ENCODE assay signal across 8 cellular contexts in the genomic region with DNA sequence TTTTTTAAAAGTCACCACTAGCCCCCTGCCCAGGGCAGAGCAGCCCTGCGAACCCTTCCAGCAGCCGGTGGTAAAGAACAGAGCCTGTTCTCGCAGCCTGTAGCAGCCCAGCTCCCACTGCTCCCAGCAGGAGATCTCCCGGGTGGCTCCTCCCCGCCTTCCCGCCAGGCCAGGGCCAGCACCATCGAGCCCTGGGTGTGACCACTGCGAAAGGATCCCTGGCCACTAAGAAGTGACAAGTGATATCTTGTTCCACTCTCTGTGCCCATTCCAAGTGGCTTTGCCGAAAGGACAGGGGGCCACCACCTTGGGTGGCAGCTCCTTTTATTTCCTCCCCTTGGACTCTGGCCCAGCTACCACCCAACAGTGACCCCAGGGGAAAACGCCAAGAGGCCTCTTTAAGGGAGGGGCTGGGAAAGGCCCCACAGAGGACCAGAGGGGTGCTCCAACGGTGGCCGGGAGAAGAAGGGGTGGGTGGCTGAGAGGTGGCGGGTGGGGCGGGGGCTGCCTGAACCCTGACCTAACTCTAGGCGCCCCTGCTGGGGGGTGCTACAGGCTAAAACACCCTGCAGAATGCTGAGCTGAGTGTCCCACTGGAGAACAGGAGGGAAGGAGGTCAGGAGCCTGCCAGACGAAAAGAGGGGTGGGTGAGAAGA. TPM values are rescaled to one million over a fixed set of nuclear protein-coding genes. Genes with fewer than 3 reads are reported as not detected.
A peak's percentile ranks its signal among the peaks of the same experiment; 100 is the strongest.
DNase-seq lines count a peak whose midpoint lies in the region; ATAC-seq, FAIRE-seq and TF ChIP-seq lines count a peak whose summit lies in the region.

No MANE protein-coding gene starts in this region.

- intact Hi-C loops in HepG2 (cut with micrococcal nuclease; ENCODE audit: unreplicated experiment): loop anchor here (5.0 kb wide), 1 partner anchor 41 kb away; no protein-coding TSS in a partner anchor

- CTCF ChIA-PET in HepG2 (lab: Yijun Ruan, JAX; ENCODE audit: low intra/inter-chr PET ratio, low total read pairs): no interaction called here

- WGBS in HepG2 (ENCODE audit: low lambda C conversion rate): 6% methylated on average over 8 of the region's 16 CpGs
- 31 to 36% methylated on average over 14 to 16 of the region's 16 CpGs for WGBS in tibial nerve, 2 donors

- ATAC-seq in HepG2 (peak; percentile 55), HG02678 (IDR thresholded peaks at IDR 0.05; ENCODE audit: unreplicated experiment) (no peak), HG02763 (IDR thresholded peaks at IDR 0.05; ENCODE audit: unreplicated experiment) (no peak)

- H3K4me3 Mint-ChIP-seq in activated T-cell treated with anti-CD3 and anti-CD28 coated beads, Interleukin-2, amount 50 U/mL, for 24 hours: peak overlapping the region; percentile 78
- peak overlapping the region; percentile 65 to 84 (median 72) for H3K4me3 Mint-ChIP-seq in brain

- H3K9me3 ChIP-seq in HepG2 (ENCODE audit: low read length) (no peaks in the 10 kb centered on the region), tibial nerve (no peaks in the 10 kb centered on the region)

- peaks cover 19% of the 10 kb centered on the region for H3K4me1 Mint-ChIP-seq in activated T-cell treated with anti-CD3 and anti-CD28 coated beads, Interleukin-2, amount 50 U/mL, for 24 hours (ENCODE audit: low read depth)
- H3K4me1 Mint-ChIP-seq in brain: peaks cover 46% of the 10 kb centered on the region

- H3K4me3 ChIP-seq in HepG2 (replicated peaks in 1 of 3; ENCODE audit: insufficient read depth in 1 of 3, low read depth in 2 of 3, low read length in 3 of 3) (peak overlapping the region; percentile 74 to 81 (median 81)), tibial nerve (peak overlapping the region; percentile 54 to 95 (median 83))

- H3K27me3 Mint-ChIP-seq in activated T-cell treated with anti-CD3 and anti-CD28 coated beads, Interleukin-2, amount 50 U/mL, for 24 hours: no peaks in the 10 kb centered on the region
- no peaks in the 10 kb centered on the region for H3K27me3 Mint-ChIP-seq in brain

- H3K27ac ChIP-seq in HepG2 (ENCODE audit: extremely low read length, insufficient read depth, low read length): peak overlapping the region; percentile 82
- H3K27ac ChIP-seq in tibial nerve: peak overlapping the region; percentile 84 to 98 (median 92)

- no peak for TF ChIP-seq RAD21 in HepG2 (CRISPR knock-in tag; IDR thresholded peaks at IDR 0.05)

- H3K4me1 ChIP-seq in HepG2 (ENCODE audit: insufficient read depth, low read length) (peaks cover 48% of the 10 kb centered on the region), tibial nerve (peaks cover 0 to 69% (median 45%) of the 10 kb centered on the region in 4 donors)

- peaks cover 2 to 12% of the 10 kb centered on the region in 2 experiments; a peak in 3 of 5 replicates for H3K27me3 ChIP-seq in HepG2 (ENCODE audit: control insufficient read depth in 1 of 2, insufficient read depth in 2 of 2, low read length in 2 of 2)
- H3K27me3 ChIP-seq in tibial nerve: no peaks in the 10 kb centered on the region

- peak overlapping the region; percentile 86 for H3K9ac ChIP-seq in HepG2 (ENCODE audit: insufficient read depth, low read depth, low read length)

- peak overlapping the region; percentile 91 for H3K4me2 ChIP-seq in HepG2 (ENCODE audit: low read depth, low read length)

- no peak for TF ChIP-seq EP300 in HepG2 (IDR thresholded peaks at IDR 0.05; ENCODE audit: low read depth in 2 of 2, low read length in 2 of 2)
- no peak for TF ChIP-seq EP300 in HepG2 (CRISPR knock-in tag; IDR thresholded peaks at IDR 0.05; ENCODE audit: borderline replicate concordance)
- no peak for TF ChIP-seq EP300 in tibial nerve (IDR thresholded peaks at IDR 0.05)

- POLR2A ChIA-PET in HepG2 (lab: Yijun Ruan, JAX): interaction anchor here (0.7 to 3.5 kb wide), 9 partner anchors 10 to 100 kb away, joined by 3 to 35 read pairs (median 7); a partner anchor contains a TSS

- TF ChIP-seq CTCF in brain (conservative IDR thresholded peaks at IDR 0.05) (no peak), HepG2 (CRISPR knock-in tag; IDR thresholded peaks at IDR 0.05) (no peak), tibial nerve (IDR thresholded peaks at IDR 0.05) (no peak)

- H3K9me3 Mint-ChIP-seq in activated T-cell treated with anti-CD3 and anti-CD28 coated beads, Interleukin-2, amount 50 U/mL, for 24 hours: no peaks in the 10 kb centered on the region
- no peaks in the 10 kb centered on the region for H3K9me3 Mint-ChIP-seq in brain

- TSS peak; percentile 41 for BruUV-seq in HepG2 (replicated peaks; lab: Mats Ljungman, UMichigan)

- no peak for DNase-seq in activated T-cell treated with anti-CD3 and anti-CD28 coated beads, Interleukin-2, amount 50 U/mL, for 24 hours
- DNase-seq in activated T-cell treated with anti-CD3 and anti-CD28 coated beads, Interleukin-2, amount 50 U/mL, for 48 hours: no peak
- no peak for DNase-seq in HepG2 (ENCODE audit: low spot score)
- DNase-seq in tibial nerve (ENCODE audit: low spot score in 2 of 2): no peak
- no peak for DNase-seq in HT-29 (ENCODE audit: low spot score)

- TF ChIP-seq POLR2A in HepG2 (IDR thresholded peaks at IDR 0.05; ENCODE audit: insufficient read depth in 1 of 2, low read depth in 2 of 2, low read length in 2 of 2): no peak
- TF ChIP-seq POLR2A in tibial nerve (IDR thresholded peaks at IDR 0.05): no peak

- H2AFZ ChIP-seq in HepG2 (ENCODE audit: low read length): no peak overlapping the region

- peaks cover 2% of the 10 kb centered on the region for H3K36me3 Mint-ChIP-seq in activated T-cell treated with anti-CD3 and anti-CD28 coated beads, Interleukin-2, amount 50 U/mL, for 24 hours (ENCODE audit: low read depth)
- no peaks in the 10 kb centered on the region for H3K36me3 Mint-ChIP-seq in brain

- H3K27ac Mint-ChIP-seq in activated T-cell treated with anti-CD3 and anti-CD28 coated beads, Interleukin-2, amount 50 U/mL, for 24 hours: peak overlapping the region; percentile 64
- H3K27ac Mint-ChIP-seq in brain: peak overlapping the region in 4 of 5 experiments; percentile 19 to 69 (median 40)

- peaks cover 39% of the 10 kb centered on the region; the same call in 1 of the 2 replicates for H4K20me1 ChIP-seq in HepG2 (ENCODE audit: insufficient read depth, low read length)

- in situ Hi-C loops in HepG2 (cut with HindIII; ENCODE audit: extremely low pct_ligation_motif_present, low pct_unique_long_range_greater_than_20kb): no loop called here

- peaks cover 56% of the 10 kb centered on the region for H3K79me2 ChIP-seq in HepG2 (ENCODE audit: insufficient read depth, low read length)

- no peak for FAIRE-seq in HepG2 (lab: Jason Lieb, UNC)

- 0 out of 5 replicates have a peak, but pooled peaks cover 2 to 5% of the 10 kb centered on the region in 2 experiments for H3K36me3 ChIP-seq in HepG2 (replicated peaks in 1 of 2; ENCODE audit: control insufficient read depth in 1 of 2, insufficient read depth in 2 of 2, low read length in 2 of 2)
- H3K36me3 ChIP-seq in tibial nerve: peaks cover 0 to 5% (median 0%) of the 10 kb centered on the region in 3 donors

RNA-seq across cellular contexts. Expression of a gene that starts 1.6 kb away (rescaled TPM):
- 20.6 TPM for polyA plus RNA-seq in brain (ENCODE audit: insufficient read depth, low read depth, low replicate concordance)
- total RNA-seq in HepG2 (2016; rRNA removed; fragmentation: Illumina TruSeq; extraction: Trizol): 10.5 and 12.3 TPM in 2 replicates
- total RNA-seq in HepG2 (2016; cell fraction: cytosol; rRNA removed; fragmentation: Illumina TruSeq; extraction: Trizol; ENCODE audit: low read depth): 2.1 and 2.2 TPM in 2 replicates
- total RNA-seq in HepG2 (2016; cell fraction: insoluble cytoplasmic fraction; rRNA removed; fragmentation: Illumina TruSeq; extraction: Trizol): 9.0 and 12.3 TPM in 2 replicates
- total RNA-seq in HepG2 (2016; cell fraction: membrane; rRNA removed; fragmentation: Illumina TruSeq; extraction: Trizol): 5.3 TPM in 2 replicates
- total RNA-seq in HepG2 (2016; cell fraction: nucleus; rRNA removed; fragmentation: Illumina TruSeq; extraction: Trizol): 8.0 and 9.6 TPM in 2 replicates
- 5.9 and 6.3 TPM in 2 replicates for polyA plus RNA-seq in HepG2 (2011; rRNA removed)
- 4.1 and 5.8 TPM in 2 replicates for polyA plus RNA-seq in HepG2 (2011; cell fraction: cytosol; rRNA removed)
- 28.9 and 40.8 TPM in 2 replicates for polyA plus RNA-seq in HepG2 (2011; cell fraction: nucleus; rRNA removed)
- polyA plus RNA-seq in HepG2 (2012): 6.2 and 7.1 TPM in 2 replicates
- 0.80 TPM in 2 replicates for polyA plus RNA-seq in HepG2 (2016; cell fraction: cytosol; fragmentation: Illumina TruSeq; extraction: Trizol; ENCODE audit: low read depth)
- 8.9 and 10.6 TPM in 2 replicates for polyA plus RNA-seq in HepG2 (2016; cell fraction: insoluble cytoplasmic fraction; fragmentation: Illumina TruSeq; extraction: Trizol; ENCODE audit: low read depth)
- 2.4 and 2.5 TPM in 2 replicates for polyA plus RNA-seq in HepG2 (2016; cell fraction: membrane; fragmentation: Illumina TruSeq; extraction: Trizol; ENCODE audit: low read depth)
- 15.3 and 15.7 TPM in 2 replicates for polyA plus RNA-seq in HepG2 (2016; cell fraction: nucleus; fragmentation: Illumina TruSeq; extraction: Trizol; ENCODE audit: insufficient read depth, low read depth)
- 14.5 and 16.4 TPM in 2 replicates for polyA minus RNA-seq in HepG2 (2011; rRNA and poly(A)+ RNA removed; ENCODE audit: low replicate concordance)
- polyA minus RNA-seq in HepG2 (2011; cell fraction: cytosol; rRNA and poly(A)+ RNA removed): 9.2 and 9.6 TPM in 2 replicates
- 10.6 and 13.4 TPM in 2 replicates for polyA minus RNA-seq in HepG2 (2011; cell fraction: nucleus; rRNA and poly(A)+ RNA removed)
- total RNA-seq in tibial nerve: 10 to 100 TPM; 45.6 to 55.7 (median 49.8) TPM
- total RNA-seq in HT-29 (2014; rRNA removed; shearing (Covaris generic)): 32.6 and 38.1 TPM in 2 replicates

RNA-seq across cellular contexts. Expression of a gene that starts 25.2 kb away (rescaled TPM):
- polyA plus RNA-seq in brain (ENCODE audit: insufficient read depth, low read depth, low replicate concordance) (36.6 TPM), HepG2 (2011; rRNA removed) (5.5 and 7.1 TPM in 2 replicates)
- total RNA-seq in HepG2 (2016; rRNA removed; fragmentation: Illumina TruSeq; extraction: Trizol) (12.0 and 13.9 TPM in 2 replicates), tibial nerve (10 to 100 TPM; 24.3 to 47.7 (median 26.6) TPM)
- total RNA-seq in HepG2 (2016; cell fraction: cytosol; rRNA removed; fragmentation: Illumina TruSeq; extraction: Trizol; ENCODE audit: low read depth): 7.7 and 7.9 TPM in 2 replicates
- 9.6 and 13.9 TPM in 2 replicates for total RNA-seq in HepG2 (2016; cell fraction: insoluble cytoplasmic fraction; rRNA removed; fragmentation: Illumina TruSeq; extraction: Trizol)
- 17.8 and 22.1 TPM in 2 replicates for total RNA-seq in HepG2 (2016; cell fraction: membrane; rRNA removed; fragmentation: Illumina TruSeq; extraction: Trizol)
- 10.1 and 11.0 TPM in 2 replicates for total RNA-seq in HepG2 (2016; cell fraction: nucleus; rRNA removed; fragmentation: Illumina TruSeq; extraction: Trizol)
- polyA plus RNA-seq in HepG2 (2011; cell fraction: cytosol; rRNA removed): 7.1 and 10.4 TPM in 2 replicates
- polyA plus RNA-seq in HepG2 (2011; cell fraction: nucleus; rRNA removed): 9.4 and 12.5 TPM in 2 replicates
- polyA plus RNA-seq in HepG2 (2012): 6.0 and 9.5 TPM in 2 replicates
- polyA plus RNA-seq in HepG2 (2016; cell fraction: cytosol; fragmentation: Illumina TruSeq; extraction: Trizol; ENCODE audit: low read depth): 6.4 and 8.1 TPM in 2 replicates
- 14.5 and 15.8 TPM in 2 replicates for polyA plus RNA-seq in HepG2 (2016; cell fraction: insoluble cytoplasmic fraction; fragmentation: Illumina TruSeq; extraction: Trizol; ENCODE audit: low read depth)
- 14.9 and 17.1 TPM in 2 replicates for polyA plus RNA-seq in HepG2 (2016; cell fraction: membrane; fragmentation: Illumina TruSeq; extraction: Trizol; ENCODE audit: low read depth)
- polyA plus RNA-seq in HepG2 (2016; cell fraction: nucleus; fragmentation: Illumina TruSeq; extraction: Trizol; ENCODE audit: insufficient read depth, low read depth): 14.9 and 17.4 TPM in 2 replicates
- 18.3 and 50.6 TPM in 2 replicates for polyA minus RNA-seq in HepG2 (2011; rRNA and poly(A)+ RNA removed; ENCODE audit: low replicate concordance)
- 7.9 and 8.8 TPM in 2 replicates for polyA minus RNA-seq in HepG2 (2011; cell fraction: cytosol; rRNA and poly(A)+ RNA removed)
- polyA minus RNA-seq in HepG2 (2011; cell fraction: nucleus; rRNA and poly(A)+ RNA removed): 4.7 and 8.0 TPM in 2 replicates
- 93.4 and 109 TPM in 2 replicates for total RNA-seq in HT-29 (2014; rRNA removed; shearing (Covaris generic))
